22 cellular contexts compared by ENCODE assay signal in genomic region chr12:15648564-15648963, GRCh38.
"Had no signal": no experiment of that assay in that cellular context is flagged by ENCODE, and none has a peak within 500 bp of the region (broad histone marks: within the 10 kb centered on the region; RNA-seq: fewer than 3 reads in every experiment).

No MANE protein-coding gene starts in this region.

- H3K9me3 ChIP-seq: adrenal gland, lower lobe of right lung, neutrophil, transverse colon, vagina had no signal

- H3K27ac Mint-ChIP-seq: activated naive CD4-positive, alpha-beta T cell treated with anti-CD3 and anti-CD28 coated beads, Interleukin-2, amount 50 U/mL, for 24 hours; activated T-cell treated with anti-CD3 and anti-CD28 coated beads, Interleukin-2, amount 50 U/mL, for 72 hours; effector memory CD8-positive, alpha-beta T cell; natural killer cell; T-cell had no signal

- H3K36me3 Mint-ChIP-seq: activated naive CD4-positive, alpha-beta T cell treated with anti-CD3 and anti-CD28 coated beads, Interleukin-2, amount 50 U/mL, for 24 hours; natural killer cell; T-cell had no signal

- ATAC-seq: effector memory CD8-positive, alpha-beta T cell; left colon; lower lobe of right lung; natural killer cell; stimulated activated naive CD8-positive, alpha-beta T cell treated with anti-CD3 and anti-CD28 coated beads, Interleukin-15, Interleukin-2, amounts not matched to agents 100 U/mL and 50 U/mL, for 24 hours; T-cell had no signal

- H3K36me3 ChIP-seq: adrenal gland, cardiac muscle cell, neutrophil had no signal

- H3K9me3 Mint-ChIP-seq: activated naive CD4-positive, alpha-beta T cell treated with anti-CD3 and anti-CD28 coated beads, Interleukin-2, amount 50 U/mL, for 24 hours; activated T-cell treated with anti-CD3 and anti-CD28 coated beads, Interleukin-2, amount 50 U/mL, for 72 hours; effector memory CD8-positive, alpha-beta T cell; natural killer cell; T-cell had no signal

- H3K27me3 Mint-ChIP-seq: activated naive CD4-positive, alpha-beta T cell treated with anti-CD3 and anti-CD28 coated beads, Interleukin-2, amount 50 U/mL, for 24 hours; T-cell had no signal

- H3K27me3 ChIP-seq: adrenal gland, cardiac muscle cell, neutrophil, transverse colon, vagina had no signal

- DNase-seq: activated CD4-positive, alpha-beta T cell treated with anti-CD3 and anti-CD28 coated beads, Interleukin-2, amount 50 U/mL, for 1 hour; activated CD8-positive, alpha-beta memory T cell treated with anti-CD3 and anti-CD28 coated beads for 24 hours; activated CD8-positive, alpha-beta memory T cell treated with anti-CD3 and anti-CD28 coated beads, Interleukin-2, amount 50 U/mL, for 48 hours; activated gamma-delta T cell; activated T-cell treated with anti-CD3 and anti-CD28 coated beads, Interleukin-2, amount 50 U/mL, for 72 hours; adrenal gland; effector memory CD8-positive, alpha-beta T cell; foreskin fibroblast; hippocampal formation; left colon; lower lobe of right lung; natural killer cell; posterior cingulate gyrus; stimulated activated CD8-positive, alpha-beta memory T cell treated with anti-CD3 and anti-CD28 coated beads, Interleukin-4, amount 100 ng/mL, for 48 hours; stimulated activated naive CD8-positive, alpha-beta T cell treated with anti-CD3 and anti-CD28 coated beads, Interleukin-15, Interleukin-2, amounts not matched to agents 100 U/mL and 50 U/mL, for 24 hours; T-cell; T1000; transverse colon had no signal

- H3K4me3 Mint-ChIP-seq: activated naive CD4-positive, alpha-beta T cell treated with anti-CD3 and anti-CD28 coated beads, Interleukin-2, amount 50 U/mL, for 24 hours; activated T-cell treated with anti-CD3 and anti-CD28 coated beads, Interleukin-2, amount 50 U/mL, for 72 hours; effector memory CD8-positive, alpha-beta T cell; natural killer cell; T-cell had no signal

- H3K27ac ChIP-seq: adrenal gland, cardiac muscle cell, lower lobe of right lung, neutrophil, transverse colon, vagina had no signal

- H3K4me1 ChIP-seq: adrenal gland, lower lobe of right lung, transverse colon, vagina had no signal

- H3K4me1 Mint-ChIP-seq: activated naive CD4-positive, alpha-beta T cell treated with anti-CD3 and anti-CD28 coated beads, Interleukin-2, amount 50 U/mL, for 24 hours; natural killer cell; T-cell had no signal

- H3K4me3 ChIP-seq: adrenal gland, cardiac muscle cell, lower lobe of right lung, transverse colon, vagina had no signal
